In genomic region chr1:7333576-7333975, GRCh38 we compare ENCODE assay signal across 29 cellular contexts.
A peak's percentile ranks its signal among the peaks of the same experiment; 100 is the strongest.
DNase-seq lines count a peak whose midpoint lies in the region; ATAC-seq and TF ChIP-seq lines count a peak whose summit lies in the region.
"Had no signal": no experiment of that assay in that cellular context is flagged by ENCODE, and none has a peak within 500 bp of the region (broad histone marks: within the 10 kb centered on the region; RNA-seq: fewer than 3 reads in every experiment).

No MANE protein-coding gene starts in this region.

- BruUV-seq in Caco-2 (replicated peaks; lab: Mats Ljungman, UMichigan), result no TSS peak

- intact Hi-C loops in left colon (cut with DNase I, micrococcal nuclease), result no loop called here
- intact Hi-C loops in Caco-2 (cut with micrococcal nuclease; ENCODE audit: unreplicated experiment), result no loop called here

- H3K4me1 Mint-ChIP-seq in Caco-2 (ENCODE audit: low read depth, unreplicated experiment), result no peaks in the 10 kb centered on the region
- H3K4me1 Mint-ChIP-seq: activated naive CD8-positive, alpha-beta T cell treated with anti-CD3 and anti-CD28 coated beads, Interleukin-2, amount 50 U/mL, for 24 hours; CD8-positive, alpha-beta memory T cell; naive thymus-derived CD8-positive, alpha-beta T cell had no signal

- H3K9me3 ChIP-seq in Caco-2, result no peaks in the 10 kb centered on the region
- H3K9me3 ChIP-seq: upper lobe of right lung had no signal

- H3K36me3 Mint-ChIP-seq in Caco-2 (ENCODE audit: insufficient read depth, unreplicated experiment), result no peaks in the 10 kb centered on the region
- H3K36me3 Mint-ChIP-seq: CD8-positive, alpha-beta memory T cell had no signal

- TF ChIP-seq CTCF in VCaP (conservative IDR thresholded peaks at IDR 0.05), result no peak
- TF ChIP-seq CTCF in Caco-2 (IDR thresholded peaks at IDR 0.05; ENCODE audit: insufficient read depth in 1 of 2, low read depth in 1 of 2, low read length in 1 of 2, severe bottlenecking in 1 of 2, unreplicated experiment in 1 of 2), result no peak

- H3K27me3 ChIP-seq in Caco-2 (replicated peaks; ENCODE audit: control insufficient read depth, insufficient read depth, low read length), result no peaks in the 10 kb centered on the region

- H3K27ac ChIP-seq in VCaP, result peak overlapping the region; percentile 75
- H3K27ac ChIP-seq: upper lobe of right lung had no signal

- ATAC-seq in left colon, result peak; percentile 72
- ATAC-seq: activated naive CD8-positive, alpha-beta T cell treated with anti-CD3 and anti-CD28 coated beads, Interleukin-2, amount 50 U/mL, for 24 hours; effector memory CD8-positive, alpha-beta T cell; esophagus mucosa; GM12878; HCT116; naive thymus-derived CD8-positive, alpha-beta T cell; Right ventricle myocardium inferior; upper lobe of right lung had no signal

- POLR2A ChIA-PET in Caco-2 (lab: Charles Lee), result no interaction called here

- DNase-seq in NCI-H345 (lab: John Stamatoyannopoulos, UW) (peak; percentile 52), NCI-H345 treated with DMSO at 0.1 percent for 48 hours (lab: John Stamatoyannopoulos, UW; ENCODE audit: unreplicated experiment) (no peak), left colon (peak; percentile 54 to 55), nucleus accumbens (lab: John Stamatoyannopoulos, UW) (no peak), RPMI8226 (no peak), activated gamma-delta T cell treated with Interleukin-2 at 50 U/mL for 16 hours (no peak), Caco-2 (no peak)
- DNase-seq: activated CD4-positive, alpha-beta T cell treated with anti-CD3 and anti-CD28 coated beads, Interleukin-2, amount 50 U/mL, for 48 hours; activated CD4-positive, CD25-positive, alpha-beta regulatory T cell treated with anti-CD3 and anti-CD28 coated beads, Interleukin-2, amount 50 U/mL, for 72 hours; activated naive CD4-positive, alpha-beta T cell; activated naive CD8-positive, alpha-beta T cell treated with anti-CD3 and anti-CD28 coated beads, Interleukin-2, amount 50 U/mL, for 24 hours; activated T-cell treated with anti-CD3 and anti-CD28 coated beads, Interleukin-2, amount 50 U/mL, for 48 hours; CD8-positive, alpha-beta memory T cell; cortex of kidney; DMS 273 treated with DMSO at 0.1 percent for 48 hours; effector memory CD8-positive, alpha-beta T cell; foreskin fibroblast; midbrain; naive thymus-derived CD8-positive, alpha-beta T cell; NCI-H1694 treated with DMSO at 0.1 percent for 48 hours; NCI-H510A treated with DMSO at 0.1 percent for 48 hours; NK-92 treated with Interleukin-12 subunit alpha and Interleukin-12 subunit beta, amount 100 ng/mL, for 24 hours; stimulated activated naive CD4-positive, alpha-beta T cell; upper lobe of right lung had no signal

- peaks cover 4% of the 10 kb centered on the region for H3K27me3 Mint-ChIP-seq in Caco-2 (ENCODE audit: insufficient read depth, unreplicated experiment)
- H3K27me3 Mint-ChIP-seq: activated naive CD8-positive, alpha-beta T cell treated with anti-CD3 and anti-CD28 coated beads, Interleukin-2, amount 50 U/mL, for 24 hours had no signal

- CTCF ChIA-PET in Caco-2 (lab: Charles Lee), result no interaction called here

- no peaks in the 10 kb centered on the region for H3K9me3 Mint-ChIP-seq in Caco-2 (ENCODE audit: unreplicated experiment)
- H3K9me3 Mint-ChIP-seq: effector memory CD8-positive, alpha-beta T cell had no signal

- no peaks in the 10 kb centered on the region for H3K36me3 ChIP-seq in Caco-2 (ENCODE audit: control insufficient read depth, insufficient read depth, low read length)
- H3K36me3 ChIP-seq: upper lobe of right lung had no signal

- no peak overlapping the region for H3K4me3 ChIP-seq in Caco-2 (ENCODE audit: low read depth, low read length)
- H3K4me3 ChIP-seq: GM12878, upper lobe of right lung had no signal

- no peaks in the 10 kb centered on the region for H3K4me1 ChIP-seq in Caco-2

- H3K27ac Mint-ChIP-seq in Caco-2 (ENCODE audit: unreplicated experiment), result no peak overlapping the region
- H3K27ac Mint-ChIP-seq: activated naive CD8-positive, alpha-beta T cell treated with anti-CD3 and anti-CD28 coated beads, Interleukin-2, amount 50 U/mL, for 24 hours; CD8-positive, alpha-beta memory T cell; effector memory CD8-positive, alpha-beta T cell; naive thymus-derived CD8-positive, alpha-beta T cell had no signal

- no peak overlapping the region for H3K4me3 Mint-ChIP-seq in Caco-2 (ENCODE audit: unreplicated experiment)
- H3K4me3 Mint-ChIP-seq: activated naive CD8-positive, alpha-beta T cell treated with anti-CD3 and anti-CD28 coated beads, Interleukin-2, amount 50 U/mL, for 24 hours; CD8-positive, alpha-beta memory T cell; effector memory CD8-positive, alpha-beta T cell; naive thymus-derived CD8-positive, alpha-beta T cell had no signal

Comparison
In these comparisons a context has a peak if more than half of its experiments do, and no peak if none do; other contexts are left out.
1. DNase-seq: peak in NCI-H345 (single experiment) and left colon (2 of 2); none in NCI-H345 treated with DMSO at 0.1 percent for 48 hours (single experiment), nucleus accumbens (0 of 56), RPMI8226 (single experiment), activated gamma-delta T cell treated with Interleukin-2 at 50 U/mL for 16 hours (single experiment) and Caco-2 (0 of 2).